Comparison of ENCODE assay signal across 8 cellular contexts in the genomic region with DNA sequence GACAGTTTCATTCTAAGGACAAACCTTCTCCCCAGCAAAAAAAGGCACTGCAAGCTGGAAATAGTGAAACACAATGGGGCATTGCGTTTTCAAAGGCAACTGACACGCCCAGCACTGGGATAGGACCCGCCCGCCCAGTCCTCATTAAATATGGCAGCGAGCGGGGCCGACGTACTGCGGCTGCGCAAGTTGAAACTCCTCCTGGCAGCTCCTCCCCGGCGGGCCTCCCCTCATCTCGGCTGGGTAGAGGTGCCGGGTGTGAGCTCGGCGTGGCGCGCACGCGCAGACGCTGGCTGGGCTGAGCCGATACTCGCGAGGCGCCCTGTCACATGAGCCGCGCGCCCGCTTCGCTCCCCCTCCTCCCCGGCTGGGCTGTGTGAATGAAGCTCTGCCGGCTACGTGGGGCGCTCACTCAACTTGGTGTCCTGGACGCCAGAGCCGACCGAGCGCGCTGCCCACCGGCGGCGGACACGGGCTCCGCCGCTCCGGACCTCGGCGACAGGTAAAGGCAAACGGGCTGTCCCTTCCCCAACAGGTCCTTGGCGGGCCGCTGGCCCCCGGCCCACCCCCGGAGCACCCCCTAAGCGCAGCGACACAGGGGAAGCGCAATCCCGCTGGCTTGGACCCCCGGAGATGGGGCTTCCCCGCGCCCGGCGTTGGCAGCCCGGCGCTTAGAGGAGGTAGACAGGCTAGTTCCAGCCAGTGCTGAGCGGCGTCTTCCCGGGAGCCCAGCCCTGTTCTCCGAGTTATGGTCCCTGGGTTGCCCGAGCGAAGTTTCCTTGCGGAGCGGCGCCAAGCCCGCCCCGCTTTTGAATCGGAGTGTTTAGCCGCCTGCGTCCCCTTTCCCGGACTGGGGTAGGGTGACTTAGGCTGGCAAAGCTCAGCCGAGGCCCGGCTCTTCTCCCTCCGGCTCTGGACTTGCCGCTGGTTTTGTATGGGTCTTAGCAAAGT. TPM values are rescaled to one million over a fixed set of nuclear protein-coding genes. Genes with fewer than 3 reads are reported as not detected.
DNase-seq lines count a peak whose midpoint lies in the region; ATAC-seq and TF ChIP-seq lines count a peak whose summit lies in the region.

Gene CLCN5 (plus strand): TSS at position 306 of the 951 bp plus-strand sequence. CDS start 2,703 bp downstream, outside the sequence.

- peaks cover 3 to 8% (median 4%) of the 10 kb centered on the region in 3 experiments; a peak in 6 of 7 replicates for H3K36me3 Mint-ChIP-seq in H9 (ENCODE audit: insufficient read depth in 1 of 3, low read depth in 3 of 3)

- peaks cover 9% of the 10 kb centered on the region for H3K23me2 ChIP-seq in H9 (ENCODE audit: insufficient read length, low read depth, low read length, poor library complexity, severe bottlenecking)

- no peak within 1 kb of the TSS for H2BK15ac ChIP-seq in H9 (ENCODE audit: low read depth, low read length)

- H3K14ac ChIP-seq in H9 (ENCODE audit: insufficient read depth, low read length), result no peak within 1 kb of the TSS

- H3K27ac ChIP-seq in H9 (ENCODE audit: insufficient read length, low read depth, low read length) (no peak within 1 kb of the TSS), neural cell (ENCODE audit: low read length) (peak within 1 kb of the TSS; percentile 73)

- TF ChIP-seq CTCF in H9 (conservative IDR thresholded peaks at IDR 0.05) (no peak), neural cell (IDR thresholded peaks at IDR 0.05; ENCODE audit: poor library complexity, severe bottlenecking) (no peak)

- peak within 1 kb of the TSS; percentile 67 to 80 for H3K4me3 Mint-ChIP-seq in H9
- peak within 1 kb of the TSS; percentile 80 to 85 for H3K4me3 Mint-ChIP-seq in stimulated activated naive CD8-positive, alpha-beta T cell treated with anti-CD3 and anti-CD28 coated beads, Interleukin-15, amount 100 ng/mL, for 72 hours

- no peak within 1 kb of the TSS for H3T11ph ChIP-seq in H9 (ENCODE audit: low read length)

- H4K5ac ChIP-seq in H9 (ENCODE audit: insufficient read length, low read depth, low read length), result no peak within 1 kb of the TSS

- H3K4me2 ChIP-seq in H9 (ENCODE audit: insufficient read depth, insufficient read length, low read length) (peak within 1 kb of the TSS; percentile 90), neural cell (ENCODE audit: low read length) (peak within 1 kb of the TSS; percentile 30)

- H3K18ac ChIP-seq in H9 (ENCODE audit: insufficient read length, low read depth, low read length), result no peak within 1 kb of the TSS

- no CpG with 5 or more reads among the region's 83 CpGs for WGBS in H9 (ENCODE audit: extremely low coverage, insufficient read length, low lambda C conversion rate)

- peaks cover 10% of the 10 kb centered on the region; the same call in 1 of the 2 replicates for H3K4me1 ChIP-seq in ES-I3 (ENCODE audit: insufficient read depth, low read length)
- no peaks in the 10 kb centered on the region for H3K4me1 ChIP-seq in H9 (ENCODE audit: insufficient read depth, low read length)

- H3K9ac ChIP-seq in ES-I3 (ENCODE audit: low read depth, low read length), result peak within 1 kb of the TSS; percentile 49
- H3K9ac ChIP-seq in H9 (ENCODE audit: extremely low read depth, insufficient read length, low read length), result peak within 1 kb of the TSS; percentile 43
- peak within 1 kb of the TSS; percentile 58 for H3K9ac ChIP-seq in neural cell (ENCODE audit: low read length)

- H2BK12ac ChIP-seq in H9 (ENCODE audit: insufficient read length, low read depth, low read length), result no peak within 1 kb of the TSS

- H3K27me3 Mint-ChIP-seq in H9 (ENCODE audit: low read depth), result peaks cover 17% of the 10 kb centered on the region
- no peaks in the 10 kb centered on the region for H3K27me3 Mint-ChIP-seq in stimulated activated naive CD8-positive, alpha-beta T cell treated with anti-CD3 and anti-CD28 coated beads, Interleukin-15, amount 100 ng/mL, for 72 hours

- H3K27ac Mint-ChIP-seq in H9, result peak within 1 kb of the TSS in 1 of 3 experiments; percentile 27; a peak in 1 of 7 replicates
- peak within 1 kb of the TSS; percentile 19 to 76 for H3K27ac Mint-ChIP-seq in stimulated activated naive CD8-positive, alpha-beta T cell treated with anti-CD3 and anti-CD28 coated beads, Interleukin-15, amount 100 ng/mL, for 72 hours

- peaks cover 71% of the 10 kb centered on the region in 2 experiments for H3K9me3 Mint-ChIP-seq in H9
- H3K9me3 Mint-ChIP-seq in stimulated activated naive CD8-positive, alpha-beta T cell treated with anti-CD3 and anti-CD28 coated beads, Interleukin-15, amount 100 ng/mL, for 72 hours, result no peaks in the 10 kb centered on the region

- no peaks in the 10 kb centered on the region for H3K79me1 ChIP-seq in H9 (ENCODE audit: insufficient read depth, low read depth, low read length, poor library complexity, severe bottlenecking)

- H3K23ac ChIP-seq in H9 (ENCODE audit: insufficient read length, low read depth, low read length), result no peak within 1 kb of the TSS

- no peak within 1 kb of the TSS for H2BK5ac ChIP-seq in H9 (ENCODE audit: insufficient read length, low read length)

- H3K4me1 Mint-ChIP-seq in H9, result peaks cover 10 to 15% of the 10 kb centered on the region in 2 experiments
- H3K4me1 Mint-ChIP-seq in stimulated activated naive CD8-positive, alpha-beta T cell treated with anti-CD3 and anti-CD28 coated beads, Interleukin-15, amount 100 ng/mL, for 72 hours, result peaks cover 6% of the 10 kb centered on the region

- peak; percentile 98 for ATAC-seq in stimulated activated naive CD8-positive, alpha-beta T cell treated with anti-CD3 and anti-CD28 coated beads, Interleukin-15, amount 100 ng/mL, for 72 hours

- H3K9me3 ChIP-seq in ES-I3 (ENCODE audit: control insufficient read depth, insufficient read depth, low read length), result no peaks in the 10 kb centered on the region
- H3K9me3 ChIP-seq in H9 (ENCODE audit: control insufficient read depth, low read depth, low read length), result no peaks in the 10 kb centered on the region
- no peaks in the 10 kb centered on the region for H3K9me3 ChIP-seq in neural cell (ENCODE audit: low read length)

- no peak within 1 kb of the TSS for H3K4ac ChIP-seq in H9 (ENCODE audit: low read depth, low read length)

- H3K9me2 ChIP-seq in neural cell (ENCODE audit: insufficient read depth, low read length), result no peaks in the 10 kb centered on the region

- no peak within 1 kb of the TSS for H2AK5ac ChIP-seq in H9 (ENCODE audit: insufficient read length, low read length)

- H3K56ac ChIP-seq in H9 (ENCODE audit: insufficient read length, low read depth, low read length), result no peak within 1 kb of the TSS

- TF ChIP-seq EP300 in neural cell (conservative IDR thresholded peaks at IDR 0.05; ENCODE audit: poor library complexity, severe bottlenecking), result no peak

- H3K4me3 ChIP-seq in neural cell (ENCODE audit: low read length), result peak within 1 kb of the TSS; percentile 85

- no peak within 1 kb of the TSS for H4K91ac ChIP-seq in H9 (ENCODE audit: insufficient read length, low read depth, low read length)

- H4K20me1 ChIP-seq in H9 (ENCODE audit: control insufficient read depth, insufficient read depth, insufficient read length) (no peaks in the 10 kb centered on the region), neural cell (ENCODE audit: insufficient read depth) (no peaks in the 10 kb centered on the region)

- no peak within 1 kb of the TSS for H2AFZ ChIP-seq in H9 (ENCODE audit: low read length)
- peak within 1 kb of the TSS; percentile 45 for H2AFZ ChIP-seq in neural cell (ENCODE audit: low read depth, low read length)

- H4K8ac ChIP-seq in H9 (replicated peaks; ENCODE audit: insufficient read length, low read depth, low read length), result no peak within 1 kb of the TSS

- H3K27me3 ChIP-seq in H9 (ENCODE audit: insufficient read depth, low read length), result no peaks in the 10 kb centered on the region; the same call in 1 of the 2 replicates
- no peaks in the 10 kb centered on the region for H3K27me3 ChIP-seq in neural cell (ENCODE audit: insufficient read depth, low read depth, low read length)

- H3K36me3 ChIP-seq in ES-I3 (ENCODE audit: insufficient read depth, low read length), result no peaks in the 10 kb centered on the region
- no peaks in the 10 kb centered on the region for H3K36me3 ChIP-seq in neural cell (ENCODE audit: insufficient read depth, low read length)

- no peaks in the 10 kb centered on the region for H3K79me2 ChIP-seq in H9 (ENCODE audit: insufficient read depth, low read length)
- H3K79me2 ChIP-seq in neural cell (replicated peaks; ENCODE audit: insufficient read depth, low read length), result no peaks in the 10 kb centered on the region

- no peak within 1 kb of the TSS for H2BK120ac ChIP-seq in H9 (ENCODE audit: low read depth, low read length, poor library complexity, severe bottlenecking)

- H3F3A ChIP-seq in neural cell (ENCODE audit: insufficient read depth, low read length, poor library complexity, severe bottlenecking), result no peaks in the 10 kb centered on the region

- H2BK20ac ChIP-seq in H9 (ENCODE audit: low read depth, low read length, poor library complexity, severe bottlenecking), result no peak within 1 kb of the TSS

- peak; percentile 21 for TF ChIP-seq RAD21 in neural cell (conservative IDR thresholded peaks at IDR 0.05)

- peak; percentile 96 for DNase-seq in H9
- DNase-seq in M059J (ENCODE audit: low read depth), result peak; percentile 93
- DNase-seq in SHP77 (lab: John Stamatoyannopoulos, UW), result peak; percentile 77 to 78
- peak; percentile 91 for DNase-seq in activated gamma-delta T cell (lab: John Stamatoyannopoulos, UW)
- peak; percentile 94 for DNase-seq in fibroblast of the conjunctiva (ENCODE audit: low read depth)
- peak; percentile 93 to 96 for DNase-seq in stimulated activated naive CD8-positive, alpha-beta T cell treated with anti-CD3 and anti-CD28 coated beads, Interleukin-15, amount 100 ng/mL, for 72 hours

TF ChIP-seq in neural cell, 6 proteins besides CTCF, POLR2A, EP300 and RAD21 (continues in another document):
- TF ChIP-seq MXI1 (conservative IDR thresholded peaks at IDR 0.05; ENCODE audit: poor library complexity, severe bottlenecking) (peak; percentile 36), TAF1 (IDR thresholded peaks at IDR 0.05; ENCODE audit: low read depth) (no peak)

RNA-seq across cellular contexts. Expression of gene CLCN5, which starts in this region (rescaled TPM):
- 5.9 and 7.5 TPM in 2 replicates for total RNA-seq in H9 (2021)
- 3.0 and 3.3 TPM in 2 replicates for total RNA-seq in M059J (2014; rRNA removed; shearing (Covaris generic))
- 10.7 and 13.1 TPM in 2 replicates for polyA plus RNA-seq in neural cell
- 23.9 and 38.0 TPM in 2 replicates for polyA minus RNA-seq in neural cell
